Comparison of ENCODE assay signal across 3 cellular contexts in the genomic region with DNA sequence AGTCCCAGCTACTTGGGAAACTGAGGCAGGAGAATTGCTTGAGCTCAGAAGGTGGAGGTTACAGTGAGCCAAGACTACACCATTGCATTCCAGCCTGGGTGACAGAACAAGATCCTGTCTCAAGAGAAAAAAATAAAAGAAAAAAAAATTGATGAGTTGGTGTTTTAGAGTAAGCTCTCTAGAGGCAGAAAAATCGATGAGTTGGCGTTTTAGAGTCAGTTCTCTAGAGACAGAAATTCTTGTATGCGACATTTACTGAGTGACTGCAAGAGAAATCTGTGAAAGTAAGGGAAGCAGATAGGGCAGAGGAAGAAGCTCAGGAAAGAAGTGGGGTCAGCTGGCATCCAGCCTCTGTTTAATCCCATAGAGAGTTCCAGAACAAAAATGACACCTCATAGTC.
A peak's percentile ranks its signal among the peaks of the same experiment; 100 is the strongest.
TF ChIP-seq lines count a peak whose summit lies in the region.

No MANE protein-coding gene starts in this region.

TF ChIP-seq in A549, 52 proteins besides CTCF, POLR2A, EP300 and RAD21:
- TF ChIP-seq RFX5 (IDR thresholded peaks at IDR 0.05) (no peak), MAFK (IDR thresholded peaks at IDR 0.05; ENCODE audit: partially characterized antibody) (peak; percentile 91), FOSB (CRISPR knock-in tag; IDR thresholded peaks at IDR 0.05) (no peak)

TF ChIP-seq in IMR-90, 13 proteins besides CTCF, POLR2A, EP300 and RAD21:
- TF ChIP-seq CEBPB (IDR thresholded peaks at IDR 0.05; ENCODE audit: low read depth, low read length) (no peak), MAFK (IDR thresholded peaks at IDR 0.05; ENCODE audit: low read depth, low read length) (peak; percentile 86)

TF ChIP-seq in H1, 55 proteins besides CTCF, POLR2A, EP300 and RAD21:
- TF ChIP-seq MAFK (IDR thresholded peaks at IDR 0.05; ENCODE audit: low read depth, low read length) (peak; percentile 94), PHF8 (conservative IDR thresholded peaks at IDR 0.05; ENCODE audit: low read depth, low read length) (no peak)
